25 cellular contexts compared by ENCODE assay signal in genomic region chr18:49924293-49924983, GRCh38.
"Had no signal": no experiment of that assay in that cellular context is flagged by ENCODE, and none has a peak within 500 bp of the region (broad histone marks: within the 10 kb centered on the region; RNA-seq: fewer than 3 reads in every experiment).

No MANE protein-coding gene starts in this region.

- ATAC-seq: activated naive CD4-positive, alpha-beta T cell treated with anti-CD3 and anti-CD28 coated beads, Interleukin-2, amount 50 U/mL, for 72 hours; activated naive CD8-positive, alpha-beta T cell treated with anti-CD3 and anti-CD28 coated beads, Interleukin-2, amount 50 U/mL, for 24 hours; activated T-cell treated with anti-CD3 and anti-CD28 coated beads, Interleukin-2, amount 50 U/mL, for 4 hours; PC-3; T-helper 17 cell had no signal

- DNase-seq: activated B cell treated with CpG ODN at 0.5 μM for 24 hours; activated CD4-positive, alpha-beta memory T cell treated with anti-CD3 and anti-CD28 coated beads for 36 hours; activated CD4-positive, alpha-beta T cell treated with anti-CD3 and anti-CD28 coated beads for 1 hour; activated CD4-positive, alpha-beta T cell treated with anti-CD3 and anti-CD28 coated beads, Interleukin-2, amount 10 ng/mL, durations not matched to agents 24 days and 14 days; activated effector memory CD4-positive, alpha-beta T cell treated with anti-CD3 and anti-CD28 coated beads, Interleukin-2, amount 50 U/mL, for 16 hours; activated naive CD4-positive, alpha-beta T cell treated with Interleukin-2 at 50 U/mL for 16 hours; activated naive CD8-positive, alpha-beta T cell treated with anti-CD3 and anti-CD28 coated beads, Interleukin-2, amount 50 U/mL, for 24 hours; activated T-cell treated with anti-CD3 and anti-CD28 coated beads, Interleukin-2, amount 50 U/mL, for 4 hours; amygdala; NCI-H1092; NCI-H1417; NCI-H1694; NCI-H2029; NCI-H2107; NCI-H2171 treated with DMSO at 0.1 percent for 48 hours; NCI-H345; NCI-H510A; NCI-H526 treated with DMSO at 0.1 percent for 48 hours; NK-92 treated with Interleukin-12 subunit alpha and Interleukin-12 subunit beta, amount 100 ng/mL, for 24 hours; PC-3; SHP77 treated with DMSO at 0.1 percent for 48 hours; T-helper 17 cell; T-helper 9 cell had no signal

- H3K36me3 Mint-ChIP-seq: activated CD4-positive, alpha-beta memory T cell treated with anti-CD3 and anti-CD28 coated beads for 36 hours had no signal

- H3K4me1 Mint-ChIP-seq: activated B cell treated with CpG ODN at 0.5 μM for 24 hours; activated CD4-positive, alpha-beta T cell treated with anti-CD3 and anti-CD28 coated beads, Interleukin-2, amount 10 ng/mL, durations not matched to agents 24 days and 14 days; activated naive CD8-positive, alpha-beta T cell treated with anti-CD3 and anti-CD28 coated beads, Interleukin-2, amount 50 U/mL, for 24 hours; T-helper 17 cell had no signal

- H3K4me2 ChIP-seq: KMS-11 had no signal

- H3K9ac ChIP-seq: KMS-11 had no signal

- H3K27ac ChIP-seq: KMS-11 had no signal

- H3K9me3 Mint-ChIP-seq: activated naive CD8-positive, alpha-beta T cell treated with anti-CD3 and anti-CD28 coated beads, Interleukin-2, amount 50 U/mL, for 24 hours; activated T-cell treated with anti-CD3 and anti-CD28 coated beads, Interleukin-2, amount 50 U/mL, for 4 hours had no signal

- H3K27ac Mint-ChIP-seq: activated B cell treated with CpG ODN at 0.5 μM for 24 hours; activated CD4-positive, alpha-beta memory T cell treated with anti-CD3 and anti-CD28 coated beads for 36 hours; activated CD4-positive, alpha-beta T cell treated with anti-CD3 and anti-CD28 coated beads, Interleukin-2, amount 10 ng/mL, durations not matched to agents 24 days and 14 days; activated naive CD4-positive, alpha-beta T cell treated with anti-CD3 and anti-CD28 coated beads, Interleukin-2, amount 50 U/mL, for 72 hours; activated naive CD8-positive, alpha-beta T cell treated with anti-CD3 and anti-CD28 coated beads, Interleukin-2, amount 50 U/mL, for 24 hours; T-helper 17 cell had no signal

- H3K4me3 Mint-ChIP-seq: activated B cell treated with CpG ODN at 0.5 μM for 24 hours; activated CD4-positive, alpha-beta memory T cell treated with anti-CD3 and anti-CD28 coated beads for 36 hours; activated CD4-positive, alpha-beta T cell treated with anti-CD3 and anti-CD28 coated beads, Interleukin-2, amount 10 ng/mL, durations not matched to agents 24 days and 14 days; activated naive CD8-positive, alpha-beta T cell treated with anti-CD3 and anti-CD28 coated beads, Interleukin-2, amount 50 U/mL, for 24 hours; activated T-cell treated with anti-CD3 and anti-CD28 coated beads, Interleukin-2, amount 50 U/mL, for 4 hours; T-helper 17 cell had no signal
